Comparison of ENCODE assay signal across 28 cellular contexts in the genomic region with DNA sequence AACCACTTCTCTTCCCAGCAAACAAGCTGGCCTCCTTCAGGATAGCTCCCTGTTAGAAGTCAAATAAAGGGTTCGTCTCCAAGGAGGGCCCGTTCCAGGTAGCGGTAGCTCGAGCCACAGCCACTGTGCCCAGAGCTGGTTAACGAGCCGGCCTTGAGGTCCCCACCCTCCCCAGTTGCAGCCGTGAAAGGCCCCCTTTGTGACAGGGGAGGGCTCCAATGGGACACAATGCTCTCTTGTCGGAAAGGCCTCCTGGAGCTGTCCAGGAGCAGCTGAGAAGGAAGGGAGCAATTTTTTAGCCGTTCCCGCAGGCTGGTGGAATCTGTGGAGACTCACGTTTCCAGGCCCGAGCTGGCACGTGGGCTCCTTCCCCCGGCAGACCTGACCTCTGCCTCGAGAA. TPM values are rescaled to one million over a fixed set of nuclear protein-coding genes. Genes with fewer than 3 reads are reported as not detected.
DNase-seq lines count a peak whose midpoint lies in the region; TF ChIP-seq lines count a peak whose summit lies in the region.
"Had no signal": no experiment of that assay in that cellular context is flagged by ENCODE, and none has a peak within 500 bp of the region (broad histone marks: within the 10 kb centered on the region; RNA-seq: fewer than 3 reads in every experiment).

No MANE protein-coding gene starts in this region.

- H3K27me3 ChIP-seq in esophagus (ENCODE audit: control insufficient read depth in 1 of 2, insufficient read depth in 2 of 2, low read length in 2 of 2) (peaks cover 0 to 4% of the 10 kb centered on the region in 2 donors), sigmoid colon (no peaks in the 10 kb centered on the region)

- peak; percentile 68 for DNase-seq in Ammon's horn (ENCODE audit: low spot score)
- DNase-seq in medulla oblongata (ENCODE audit: extremely low spot score): peak; percentile 73
- no peak for DNase-seq in sigmoid colon
- no peak for DNase-seq in hepatic stellate cell (ENCODE audit: low spot score)
- DNase-seq in HPDE6-E6E7 (ENCODE audit: extremely low spot score): no peak
- no peak for DNase-seq in AML-193 (lab: John Stamatoyannopoulos, UW)
- DNase-seq in dedifferentiated amniotic fluid mesenchymal stem cell (ENCODE audit: extremely low spot score): no peak
- DNase-seq: 8988T; activated CD4-positive, alpha-beta memory T cell treated with anti-CD3 and anti-CD28 coated beads, Interleukin-2, amount 10 ng/mL, durations not matched to agents 7 days and 5 days; activated CD4-positive, alpha-beta T cell treated with anti-CD3 and anti-CD28 coated beads for 1 hour; activated CD8-positive, alpha-beta memory T cell treated with anti-CD3 and anti-CD28 coated beads, Interleukin-2, amount 50 U/mL, for 4 hours; activated naive CD4-positive, alpha-beta T cell treated with Interleukin-2 at 50 U/mL for 16 hours; CD4-positive, CD25-positive, alpha-beta regulatory T cell; cerebellar nuclear complex; DMS79 treated with DMSO at 0.1 percent for 48 hours; GDM1; left ventricle myocardium superior; MV-4-11; naive thymus-derived CD8-positive, alpha-beta T cell; NCI-H446 treated with DMSO at 0.1 percent for 48 hours; NCI-H82; SIG-M5; tibial artery had no signal

- intact Hi-C loops in sigmoid colon (cut with DNase I): no loop called here

- H3K36me3 ChIP-seq in esophagus (ENCODE audit: control insufficient read depth in 2 of 2, insufficient read depth in 2 of 2, low read length in 1 of 2): no peaks in the 10 kb centered on the region
- peaks cover 0 to 26% (median 7%) of the 10 kb centered on the region in 4 donors for H3K36me3 ChIP-seq in sigmoid colon
- H3K36me3 ChIP-seq: tibial artery had no signal

- no peak overlapping the region for H3K4me3 ChIP-seq in esophagus (ENCODE audit: low read depth in 1 of 2, low read length in 2 of 2)
- no peak overlapping the region for H3K4me3 ChIP-seq in sigmoid colon
- H3K4me3 ChIP-seq: skin epidermis, tibial artery had no signal

- no peak for TF ChIP-seq CTCF in sigmoid colon (IDR thresholded peaks at IDR 0.05)

- H3K27ac ChIP-seq in esophagus (ENCODE audit: low read depth in 2 of 2, low read length in 1 of 2) (peak overlapping the region; percentile 18 to 30), sigmoid colon (peak overlapping the region; percentile 20 to 56 (median 49))
- H3K27ac ChIP-seq: skin epidermis, tibial artery had no signal

- no peaks in the 10 kb centered on the region for H3K4me1 ChIP-seq in esophagus (ENCODE audit: control insufficient read depth in 2 of 2, insufficient read depth in 2 of 2, low read length in 1 of 2)
- peaks cover 0 to 38% (median 27%) of the 10 kb centered on the region in 4 donors for H3K4me1 ChIP-seq in sigmoid colon
- H3K4me1 ChIP-seq: tibial artery had no signal

- H3K9me3 ChIP-seq in esophagus (ENCODE audit: control insufficient read depth in 2 of 2, insufficient read depth in 1 of 2, low read depth in 1 of 2, low read length in 1 of 2) (peaks cover 2 to 14% of the 10 kb centered on the region in 2 donors), sigmoid colon (peaks cover 0 to 9% (median 4%) of the 10 kb centered on the region in 4 donors)

- TF ChIP-seq EP300 in sigmoid colon (IDR thresholded peaks at IDR 0.05): no peak

- WGBS in esophagus, 2 donors: 50 to 53% methylated on average over 15 of the region's 15 CpGs
- WGBS in sigmoid colon, 2 donors: 36 to 51% methylated on average over 15 of the region's 15 CpGs

- no peak for TF ChIP-seq POLR2A in sigmoid colon (IDR thresholded peaks at IDR 0.05)

RNA-seq across cellular contexts. Expression of gene FOXF1, which starts 29.9 kb away (rescaled TPM):
- polyA plus RNA-seq in esophagus (1 to 10 TPM; 2.1 to 4.6 TPM), sigmoid colon (1 to 10 TPM; 2.5 to 8.5 (median 4.8) TPM)
- total RNA-seq in sigmoid colon: 10 to 100 TPM; 44.6 to 74.2 (median 59.3) TPM
- total RNA-seq: activated CD4-positive, alpha-beta memory T cell treated with anti-CD3 and anti-CD28 coated beads, Interleukin-2, amount 10 ng/mL, durations not matched to agents 7 days and 5 days; CD4-positive, CD25-positive, alpha-beta regulatory T cell; naive thymus-derived CD8-positive, alpha-beta T cell; renal cortical epithelial cell had no signal
- polyA plus RNA-seq: CD4-positive, CD25-positive, alpha-beta regulatory T cell; IgD-negative memory B cell; keratinocyte; naive thymus-derived CD8-positive, alpha-beta T cell had no signal

Comparison
In these comparisons a context has a peak if more than half of its experiments do, and no peak if none do; other contexts are left out.
1. DNase-seq: peak in Ammon's horn (single experiment) and medulla oblongata (single experiment); none in sigmoid colon (single experiment), hepatic stellate cell (single experiment), HPDE6-E6E7 (single experiment), AML-193 (0 of 2) and dedifferentiated amniotic fluid mesenchymal stem cell (single experiment).